Comparison of ENCODE assay signal across 24 cellular contexts in the genomic region with DNA sequence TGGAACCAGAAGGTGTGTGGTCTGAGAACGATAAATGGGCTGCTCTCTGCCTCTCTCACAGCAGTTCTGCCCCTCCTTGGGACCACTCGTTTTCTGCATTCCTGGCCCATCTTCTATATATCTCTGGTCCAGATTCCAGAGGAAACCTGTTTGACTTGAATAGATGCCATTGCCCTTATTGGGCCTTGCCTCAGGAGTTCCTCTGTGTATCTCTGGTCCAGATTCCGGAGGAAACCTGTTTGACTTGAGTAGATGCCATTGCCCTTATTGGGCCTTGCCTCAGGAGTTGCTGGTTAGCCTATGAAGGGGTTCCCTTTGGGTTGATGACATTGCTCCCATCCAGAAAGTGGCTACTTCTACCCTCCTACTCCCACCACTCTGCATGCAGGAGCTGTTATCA.
"Had no signal": no experiment of that assay in that cellular context is flagged by ENCODE, and none has a peak within 500 bp of the region (broad histone marks: within the 10 kb centered on the region; RNA-seq: fewer than 3 reads in every experiment).

No MANE protein-coding gene starts in this region.

- H3K4me1 ChIP-seq: adrenal gland had no signal

- H3K4me3 ChIP-seq: adrenal gland, MG63 had no signal

- H3K4me1 Mint-ChIP-seq: activated B cell treated with CpG ODN at 0.5 μM for 24 hours; activated naive CD4-positive, alpha-beta T cell treated with anti-CD3 and anti-CD28 coated beads, Interleukin-2, amount 10 ng/mL, durations not matched to agents 7 days and 5 days; T-helper 17 cell had no signal

- H3K27ac Mint-ChIP-seq: activated B cell treated with CpG ODN at 0.5 μM for 24 hours; activated CD4-positive, alpha-beta memory T cell treated with anti-CD3 and anti-CD28 coated beads, Interleukin-2, amount 10 ng/mL, durations not matched to agents 7 days and 5 days; activated naive CD4-positive, alpha-beta T cell treated with anti-CD3 and anti-CD28 coated beads, Interleukin-2, amount 10 ng/mL, durations not matched to agents 7 days and 5 days; activated naive CD8-positive, alpha-beta T cell treated with anti-CD3 and anti-CD28 coated beads for 36 hours; activated T-helper 17 cell treated with anti-CD3 and anti-CD28 coated beads, Interleukin-2, amount 50 U/mL, for 72 hours; T-helper 17 cell had no signal

- H3K27me3 ChIP-seq: adrenal gland, MG63 had no signal

- ATAC-seq: activated T-helper 17 cell treated with anti-CD3 and anti-CD28 coated beads, Interleukin-2, amount 50 U/mL, for 72 hours; T-helper 17 cell had no signal

- H3K4me3 Mint-ChIP-seq: activated B cell treated with CpG ODN at 0.5 μM for 24 hours; activated CD4-positive, alpha-beta memory T cell treated with anti-CD3 and anti-CD28 coated beads, Interleukin-2, amount 10 ng/mL, durations not matched to agents 7 days and 5 days; activated naive CD4-positive, alpha-beta T cell treated with anti-CD3 and anti-CD28 coated beads, Interleukin-2, amount 10 ng/mL, durations not matched to agents 7 days and 5 days; activated naive CD8-positive, alpha-beta T cell treated with anti-CD3 and anti-CD28 coated beads for 36 hours; activated T-helper 17 cell treated with anti-CD3 and anti-CD28 coated beads, Interleukin-2, amount 50 U/mL, for 72 hours; T-helper 17 cell had no signal

- H3K27me3 Mint-ChIP-seq: activated B cell treated with CpG ODN at 0.5 μM for 24 hours; activated CD4-positive, alpha-beta memory T cell treated with anti-CD3 and anti-CD28 coated beads, Interleukin-2, amount 10 ng/mL, durations not matched to agents 7 days and 5 days; activated naive CD4-positive, alpha-beta T cell treated with anti-CD3 and anti-CD28 coated beads, Interleukin-2, amount 10 ng/mL, durations not matched to agents 7 days and 5 days; activated naive CD8-positive, alpha-beta T cell treated with anti-CD3 and anti-CD28 coated beads for 36 hours; activated T-helper 17 cell treated with anti-CD3 and anti-CD28 coated beads, Interleukin-2, amount 50 U/mL, for 72 hours; T-helper 17 cell had no signal

- H3K9me3 ChIP-seq: adrenal gland had no signal

- H3K27ac ChIP-seq: adrenal gland had no signal

- DNase-seq: activated B cell treated with CpG ODN at 0.5 μM for 24 hours; activated CD4-positive, alpha-beta memory T cell treated with anti-CD3 and anti-CD28 coated beads, Interleukin-2, amount 10 ng/mL, durations not matched to agents 7 days and 5 days; activated CD4-positive, alpha-beta T cell treated with anti-CD3 and anti-CD28 coated beads, Interleukin-2, amount 50 U/mL, for 1 hour; activated gamma-delta T cell; activated naive CD4-positive, alpha-beta T cell treated with anti-CD3 and anti-CD28 coated beads, Interleukin-2, amount 10 ng/mL, durations not matched to agents 7 days and 5 days; activated naive CD8-positive, alpha-beta T cell treated with anti-CD3 and anti-CD28 coated beads for 36 hours; activated T-cell treated with anti-CD3 and anti-CD28 coated beads for 4 hours; activated T-cell treated with anti-CD3 and anti-CD28 coated beads, Interleukin-2, amount 50 U/mL, for 48 hours; adrenal gland; anterior cingulate cortex; cerebellar nuclear complex; MG63; NCI-H1105; NCI-H1436; NCI-H1694 treated with DMSO at 0.1 percent for 48 hours; NCI-H2029 treated with DMSO at 0.1 percent for 48 hours; NCI-H345; NCI-H510A; NCI-H526 treated with DMSO at 0.1 percent for 48 hours; NK-92 treated with Interleukin-12 subunit alpha and Interleukin-12 subunit beta, amount 100 ng/mL, for 24 hours; SHP77; T-helper 17 cell; T-helper 9 cell had no signal
